ENCODE assay signal across 21 cellular contexts in genomic region chr1:201371841-201372240, GRCh38. TPM values are rescaled to one million over a fixed set of nuclear protein-coding genes. Genes with fewer than 3 reads are reported as not detected.
A peak's percentile ranks its signal among the peaks of the same experiment; 100 is the strongest.
DNase-seq lines count a peak whose midpoint lies in the region; ATAC-seq, FAIRE-seq and TF ChIP-seq lines count a peak whose summit lies in the region.
"Had no signal": no experiment of that assay in that cellular context is flagged by ENCODE, and none has a peak within 500 bp of the region (broad histone marks: within the 10 kb centered on the region; RNA-seq: fewer than 3 reads in every experiment).

No MANE protein-coding gene starts in this region.

- TF ChIP-seq RAD21 in H1 (IDR thresholded peaks at IDR 0.05 in 1 of 2, conservative IDR thresholded peaks at IDR 0.05 in 1 of 2; ENCODE audit: low read depth in 2 of 2, low read length in 2 of 2): no peak

- no TSS peak for BruUV-seq in PC-9 (replicated peaks; lab: Mats Ljungman, UMichigan)

- no peak for ATAC-seq in GM21390 (IDR thresholded peaks at IDR 0.05; ENCODE audit: unreplicated experiment)

- no peak overlapping the region for H3K27ac ChIP-seq in BLaER1
- H3K27ac ChIP-seq in BLaER1 treated with 17β-estradiol and CSF1 and Interleukin-3, amounts not matched to agents 10 nM and 100 nM: no peak overlapping the region
- no peak overlapping the region for H3K27ac ChIP-seq in H1 (ENCODE audit: low read depth, low read length)
- H3K27ac ChIP-seq in neuronal stem cell (replicated peaks; ENCODE audit: low read length): no peak overlapping the region
- H3K27ac ChIP-seq in PC-9: no peak overlapping the region
- H3K27ac ChIP-seq: Peyer's patch, SJSA1 had no signal

- WGBS in H1 (ENCODE audit: extremely low coverage in 1 of 2, insufficient coverage in 1 of 2, insufficient read length in 1 of 2, insufficient replicate concordance in 2 of 2, low coverage in 1 of 2, low lambda C conversion rate in 2 of 2, missing lambda C conversion rate in 1 of 2), 2 experiments: 68% methylated on average over 6 of the region's 6 CpGs; no CpG with 5 or more reads in 1 of the 2 experiments
- WGBS in neuronal stem cell (ENCODE audit: extremely low coverage in 2 of 2, insufficient read length in 2 of 2, insufficient replicate concordance in 1 of 2), 2 donors: no CpG with 5 or more reads among the region's 6 CpGs

- no peaks in the 10 kb centered on the region; the same call in 1 of the 2 replicates for H3K79me1 ChIP-seq in H1 (ENCODE audit: low read depth, low read length)
- peaks cover 2% of the 10 kb centered on the region for H3K79me1 ChIP-seq in neuronal stem cell (ENCODE audit: low read depth, low read length)

- intact Hi-C loops in PC-9 (cut with micrococcal nuclease; ENCODE audit: unreplicated experiment): no loop called here

- no peak overlapping the region; the same call in 1 of the 2 replicates for H2AK5ac ChIP-seq in H1 (ENCODE audit: low read depth, low read length)
- peak overlapping the region; percentile 42 for H2AK5ac ChIP-seq in neuronal stem cell (ENCODE audit: low read depth, low read length)

- H2BK120ac ChIP-seq in H1 (replicated peaks; ENCODE audit: low read depth, low read length) (no peak overlapping the region), neuronal stem cell (ENCODE audit: low read depth, low read length) (no peak overlapping the region)

- TF ChIP-seq EP300 in H1 (IDR thresholded peaks at IDR 0.05; ENCODE audit: borderline replicate concordance in 1 of 2, low read depth in 2 of 2, low read length in 2 of 2): no peak

- no peak overlapping the region for H4K5ac ChIP-seq in H1 (ENCODE audit: insufficient read length, low read depth, low read length)

- peak overlapping the region; percentile 83; the same call in 1 of the 2 replicates for H2BK20ac ChIP-seq in H1 (ENCODE audit: low read length)

- H3K4ac ChIP-seq in H1 (replicated peaks; ENCODE audit: insufficient read length, low read depth, low read length) (no peak overlapping the region), neuronal stem cell (ENCODE audit: low read length) (no peak overlapping the region)

- H2BK15ac ChIP-seq in H1 (ENCODE audit: low read length) (peak overlapping the region; percentile 98), neuronal stem cell (ENCODE audit: low read length) (no peak overlapping the region)

- H2AFZ ChIP-seq in H1 (ENCODE audit: low read length) (no peak overlapping the region), neuronal stem cell (ENCODE audit: low read length) (no peak overlapping the region), PC-9 (no peak overlapping the region)

- no peaks in the 10 kb centered on the region for H3K9me2 ChIP-seq in PC-9 (ENCODE audit: insufficient read depth)

- H3K18ac ChIP-seq in H1 (ENCODE audit: extremely low read depth, low read length) (peak overlapping the region; percentile 71), neuronal stem cell (ENCODE audit: low read length) (peak overlapping the region; percentile 82)

- H3K4me2 ChIP-seq in BLaER1 (peak overlapping the region; percentile 95), H1 (ENCODE audit: insufficient read depth in 1 of 2, low read depth in 2 of 2, low read length in 2 of 2) (no peak overlapping the region), neuronal stem cell (ENCODE audit: insufficient read depth, low read length, poor library complexity, severe bottlenecking) (no peak overlapping the region), PC-9 (no peak overlapping the region)
- H3K4me2 ChIP-seq in BLaER1 treated with 17β-estradiol and CSF1 and Interleukin-3, amounts not matched to agents 10 nM and 100 nM: peak overlapping the region in 7 of 11 experiments; percentile 19 to 97 (median 90); a peak in 13 of 22 replicates

- H3K23me2 ChIP-seq in H1 (ENCODE audit: low read depth, low read length): peaks cover 2% of the 10 kb centered on the region; the same call in 1 of the 2 replicates

- no peak overlapping the region for H3K14ac ChIP-seq in H1 (ENCODE audit: insufficient read length)
- no peak overlapping the region for H3K14ac ChIP-seq in neuronal stem cell (ENCODE audit: low read length)

- H3K27me3 ChIP-seq in BLaER1: no peaks in the 10 kb centered on the region
- H3K27me3 ChIP-seq in BLaER1 treated with 17β-estradiol and CSF1 and Interleukin-3, amounts not matched to agents 10 nM and 100 nM: no peaks in the 10 kb centered on the region
- no peaks in the 10 kb centered on the region for H3K27me3 ChIP-seq in H1 (replicated peaks in 1 of 4; ENCODE audit: control insufficient read depth in 3 of 4, extremely low read depth in 1 of 4, insufficient read depth in 3 of 4, low read length in 3 of 4)
- H3K27me3 ChIP-seq in neuronal stem cell (ENCODE audit: control insufficient read depth in 3 of 3, insufficient read depth in 3 of 3, low read depth in 1 of 3, low read length in 3 of 3): peaks cover 0 to 45% (median 0%) of the 10 kb centered on the region in 3 experiments
- H3K27me3 ChIP-seq in PC-9 (ENCODE audit: insufficient read depth, low read depth): peaks cover 86% of the 10 kb centered on the region
- H3K27me3 ChIP-seq: Peyer's patch had no signal

- H3K9ac ChIP-seq in BLaER1 (no peak overlapping the region), H1 (replicated peaks in 1 of 4; ENCODE audit: extremely low read depth in 1 of 4, low read depth in 3 of 4, low read length in 3 of 4) (no peak overlapping the region), neuronal stem cell (ENCODE audit: low read depth, low read length, poor library complexity) (no peak overlapping the region)
- H3K9ac ChIP-seq in BLaER1 treated with 17β-estradiol and CSF1 and Interleukin-3, amounts not matched to agents 10 nM and 100 nM: no peak overlapping the region

- H3F3A ChIP-seq in PC-9 (ENCODE audit: insufficient read depth, low read depth): no peaks in the 10 kb centered on the region

- H3K9me3 ChIP-seq in BLaER1 (no peaks in the 10 kb centered on the region), H1 (ENCODE audit: insufficient read depth in 2 of 2, low read depth in 1 of 2, low read length in 1 of 2) (no peaks in the 10 kb centered on the region), neuronal stem cell (replicated peaks in 1 of 2; ENCODE audit: control insufficient read depth in 2 of 2, insufficient read depth in 1 of 2, low read depth in 1 of 2, low read length in 2 of 2) (no peaks in the 10 kb centered on the region), PC-9 (ENCODE audit: insufficient read depth, low read depth) (no peaks in the 10 kb centered on the region)
- no peaks in the 10 kb centered on the region for H3K9me3 ChIP-seq in BLaER1 treated with 17β-estradiol and CSF1 and Interleukin-3, amounts not matched to agents 10 nM and 100 nM (replicated peaks in 1 of 11)
- H3K9me3 ChIP-seq: Peyer's patch, SJSA1 had no signal

- no peaks in the 10 kb centered on the region for H4K20me1 ChIP-seq in BLaER1
- peaks cover 0 to 4% (median 0%) of the 10 kb centered on the region in 11 experiments; a peak in 1 of 22 replicates for H4K20me1 ChIP-seq in BLaER1 treated with 17β-estradiol and CSF1 and Interleukin-3, amounts not matched to agents 10 nM and 100 nM
- no peaks in the 10 kb centered on the region for H4K20me1 ChIP-seq in H1 (replicated peaks in 1 of 2; ENCODE audit: control insufficient read depth in 1 of 2, insufficient read depth in 2 of 2, low read length in 2 of 2)
- no peaks in the 10 kb centered on the region for H4K20me1 ChIP-seq in PC-9 (ENCODE audit: insufficient read depth)

- POLR2A ChIA-PET in H1 (lab: Charles Lee; ENCODE audit: partially characterized antibody): interaction anchor here (0.8 to 6.5 kb wide), 4 partner anchors 9 to 109 kb away, joined by 3 to 49 read pairs (median 5); no protein-coding TSS in a partner anchor
- POLR2A ChIA-PET in PC-9 (lab: Charles Lee; ENCODE audit: unreplicated experiment): interaction anchor here (0.8 kb wide), 1 partner anchor 17 kb away, joined by 3 read pairs; no protein-coding TSS in a partner anchor

- H3K23ac ChIP-seq in H1 (ENCODE audit: insufficient read length) (no peak overlapping the region), neuronal stem cell (ENCODE audit: low read depth, low read length, poor library complexity) (peak overlapping the region; percentile 45)

- H2BK5ac ChIP-seq in H1 (ENCODE audit: low read depth, low read length) (peak overlapping the region; percentile 32; the same call in 1 of the 2 replicates), neuronal stem cell (ENCODE audit: low read length) (no peak overlapping the region)

- DNase-seq in H1 (ENCODE audit: low read depth in 1 of 2, low spot score in 2 of 2) (no peak), neuronal stem cell (ENCODE audit: low spot score) (no peak), NCI-H187 (lab: John Stamatoyannopoulos, UW) (no peak), PC-9 (no peak)
- DNase-seq: CD4-positive, alpha-beta memory T cell; DMS53; GF-D8; H7; IMR-90; NCI-H1105 treated with DMSO at 0.1 percent for 48 hours; NCI-H2081; NCI-H2171; NCI-H345; NCI-H524; NCI-H82; Peyer's patch had no signal

- FAIRE-seq in H1 (lab: Jason Lieb, UNC): no peak

- no peak for TF ChIP-seq CTCF in H1 (IDR thresholded peaks at IDR 0.05; ENCODE audit: control extremely low read depth in 1 of 3, insufficient read depth in 1 of 3, low read depth in 1 of 3, low read length in 3 of 3)
- no peak for TF ChIP-seq CTCF in PC-9 (conservative IDR thresholded peaks at IDR 0.05)

- H3K36me3 ChIP-seq in BLaER1 (no peaks in the 10 kb centered on the region), H1 (ENCODE audit: control insufficient read depth in 2 of 4, insufficient read depth in 4 of 4, low read length in 3 of 4) (no peaks in the 10 kb centered on the region), neuronal stem cell (replicated peaks in 1 of 2; ENCODE audit: control insufficient read depth in 2 of 2, insufficient read depth in 2 of 2, low read length in 2 of 2) (no peaks in the 10 kb centered on the region), PC-9 (ENCODE audit: low read depth) (no peaks in the 10 kb centered on the region)
- no peaks in the 10 kb centered on the region for H3K36me3 ChIP-seq in BLaER1 treated with 17β-estradiol and CSF1 and Interleukin-3, amounts not matched to agents 10 nM and 100 nM
- H3K36me3 ChIP-seq: Peyer's patch, SJSA1 had no signal

- H3K4me3 ChIP-seq in BLaER1 (no peak overlapping the region), H1 (ENCODE audit: extremely low read depth in 1 of 4, insufficient read depth in 2 of 4, low read depth in 3 of 4, low read length in 4 of 4) (no peak overlapping the region), neuronal stem cell (ENCODE audit: low read length in 2 of 2) (no peak overlapping the region), PC-9 (no peak overlapping the region)
- H3K4me3 ChIP-seq in BLaER1 treated with 17β-estradiol and CSF1 and Interleukin-3, amounts not matched to agents 10 nM and 100 nM: no peak overlapping the region
- H3K4me3 ChIP-seq: Peyer's patch, SJSA1 had no signal

- H3K4me1 ChIP-seq in BLaER1: peaks cover 62% of the 10 kb centered on the region
- peaks cover 10 to 65% (median 50%) of the 10 kb centered on the region in 10 experiments; a peak in 18 of 20 replicates for H3K4me1 ChIP-seq in BLaER1 treated with 17β-estradiol and CSF1 and Interleukin-3, amounts not matched to agents 10 nM and 100 nM
- peaks cover 9 to 25% (median 19%) of the 10 kb centered on the region in 4 experiments for H3K4me1 ChIP-seq in H1 (replicated peaks in 1 of 4; ENCODE audit: control insufficient read depth in 3 of 4, insufficient read depth in 4 of 4, low read length in 3 of 4)
- peaks cover 0 to 35% of the 10 kb centered on the region in 2 donors for H3K4me1 ChIP-seq in neuronal stem cell (ENCODE audit: control insufficient read depth in 2 of 2, insufficient read depth in 1 of 2, low read depth in 1 of 2, low read length in 2 of 2)
- H3K4me1 ChIP-seq in PC-9 (replicated peaks; ENCODE audit: insufficient read depth): 0 out of 2 replicates have a peak, but pooled peaks cover 7% of the 10 kb centered on the region
- H3K4me1 ChIP-seq: Peyer's patch, SJSA1 had no signal

- H3K56ac ChIP-seq in H1 (replicated peaks; ENCODE audit: insufficient read length, low read depth, low read length): no peak overlapping the region

- CTCF ChIA-PET in H1 (lab: Charles Lee; ENCODE audit: partially characterized antibody) (interaction anchor here (0.6 to 17.6 kb wide), 11 partner anchors 10 to 421 kb away, joined by 3 to 371 read pairs (median 5); partner anchors contain the start of gene LAD1), PC-9 (lab: Charles Lee) (interaction anchor here (0.6 kb wide), 1 partner anchor 9 kb away, joined by 7 read pairs; no protein-coding TSS in a partner anchor)

- no peak for TF ChIP-seq POLR2A in H1 (IDR thresholded peaks at IDR 0.05; ENCODE audit: control extremely low read depth in 1 of 2, low read depth in 2 of 2, low read length in 2 of 2)

- peak overlapping the region; percentile 85; the same call in 1 of the 2 replicates for H2BK12ac ChIP-seq in H1 (ENCODE audit: low read depth, low read length)
- H2BK12ac ChIP-seq in neuronal stem cell (ENCODE audit: low read length): peak overlapping the region; percentile 31

- H4K91ac ChIP-seq in H1 (replicated peaks; ENCODE audit: insufficient read length, low read length) (no peak overlapping the region), neuronal stem cell (ENCODE audit: low read depth, low read length, poor library complexity) (peak overlapping the region; percentile 4)

- no peaks in the 10 kb centered on the region for H3K79me2 ChIP-seq in H1 (ENCODE audit: control insufficient read depth in 1 of 2, insufficient read depth in 2 of 2, low read length in 2 of 2)
- H3K79me2 ChIP-seq in PC-9 (ENCODE audit: low read depth): no peaks in the 10 kb centered on the region

- H4K8ac ChIP-seq in H1 (ENCODE audit: extremely low read depth, insufficient read depth, low read length) (no peak overlapping the region), neuronal stem cell (ENCODE audit: low read depth, low read length) (no peak overlapping the region)

RNA-seq across cellular contexts. Expression of gene TNNT2, which starts 5.6 kb away (rescaled TPM):
- 21.0 and 22.6 TPM in 2 replicates for total RNA-seq in H1 (2021; fragmentation: NEBNext Ultra II Directional; extraction: Animal tissue kit (Norgen Biotek cat#: 25700))
- polyA plus RNA-seq in H1 (2011; rRNA removed): 3.1 and 5.3 TPM in 2 replicates
- polyA plus RNA-seq in H1 (2011; cell fraction: cytosol; rRNA removed): 13.9 TPM
- 21.3 TPM for polyA plus RNA-seq in H1 (2011; cell fraction: nucleus; rRNA removed)
- 14.8 to 17.7 TPM (median 16.7 TPM) in 4 replicates for polyA plus RNA-seq in H1 (2012, experiment 1 of 2)
- polyA plus RNA-seq in H1 (2012, experiment 2 of 2): 4.4 TPM
- polyA plus RNA-seq in H1 (2013, experiment 1 of 2): 15.5 TPM
- polyA plus RNA-seq in H1 (2013, experiment 2 of 2): 14.1 TPM
- polyA minus RNA-seq in H1 (2011; rRNA and poly(A)+ RNA removed): 5.8 and 8.4 TPM in 2 replicates
- polyA minus RNA-seq in H1 (2011; cell fraction: cytosol; rRNA and poly(A)+ RNA removed): 7.2 TPM
- polyA minus RNA-seq in H1 (2011; cell fraction: nucleus; rRNA and poly(A)+ RNA removed): 13.0 TPM
- polyA plus RNA-seq in neuronal stem cell (2013, experiment 1 of 2): 8.6 TPM
- 10.2 TPM for polyA plus RNA-seq in neuronal stem cell (2013, experiment 2 of 2)
- 4.8 and 6.4 TPM in 2 replicates for total RNA-seq in PC-9 (2021)
- total RNA-seq: CD4-positive, alpha-beta memory T cell; SJSA1 had no signal
- polyA plus RNA-seq: BJ; CD4-positive, alpha-beta memory T cell had no signal

RNA-seq across cellular contexts. Expression of gene LAD1, which starts 27.3 kb away (rescaled TPM):
- total RNA-seq in H1 (2021; fragmentation: NEBNext Ultra II Directional; extraction: Animal tissue kit (Norgen Biotek cat#: 25700)): 30.5 and 32.8 TPM in 2 replicates
- polyA plus RNA-seq in H1 (2011; rRNA removed): 9.3 and 12.4 TPM in 2 replicates
- 9.9 TPM for polyA plus RNA-seq in H1 (2011; cell fraction: cytosol; rRNA removed)
- 16.3 TPM for polyA plus RNA-seq in H1 (2011; cell fraction: nucleus; rRNA removed)
- polyA plus RNA-seq in H1 (2012, experiment 1 of 2): 17.1 to 22.3 TPM (median 20.0 TPM) in 4 replicates
- polyA plus RNA-seq in H1 (2012, experiment 2 of 2): 21.6 TPM
- 20.5 TPM for polyA plus RNA-seq in H1 (2013, experiment 1 of 2)
- polyA plus RNA-seq in H1 (2013, experiment 2 of 2): 20.2 TPM
- 7.7 and 10.7 TPM in 2 replicates for polyA minus RNA-seq in H1 (2011; rRNA and poly(A)+ RNA removed)
- 8.4 TPM for polyA minus RNA-seq in H1 (2011; cell fraction: cytosol; rRNA and poly(A)+ RNA removed)
- polyA minus RNA-seq in H1 (2011; cell fraction: nucleus; rRNA and poly(A)+ RNA removed): 13.1 TPM
- polyA plus RNA-seq in neuronal stem cell (2013, experiment 1 of 2): 0.86 TPM
- polyA plus RNA-seq in neuronal stem cell (2013, experiment 2 of 2): 0.86 TPM
- total RNA-seq in PC-9 (2021): 54.7 and 61.6 TPM in 2 replicates
- total RNA-seq: SJSA1 had no signal
- polyA plus RNA-seq: BJ; CD4-positive, alpha-beta memory T cell had no signal

RNA-seq across cellular contexts. Expression of gene TNNI1, which starts 49.7 kb away (rescaled TPM):
- total RNA-seq in H1 (2021; fragmentation: NEBNext Ultra II Directional; extraction: Animal tissue kit (Norgen Biotek cat#: 25700)): 0.29 and 0.50 TPM in 2 replicates
- 0.46 and 1.0 TPM in 2 replicates for polyA plus RNA-seq in H1 (2011; rRNA removed)
- 1.5 TPM for polyA plus RNA-seq in H1 (2011; cell fraction: cytosol; rRNA removed)
- 0.81 TPM for polyA plus RNA-seq in H1 (2011; cell fraction: nucleus; rRNA removed)
- polyA plus RNA-seq in H1 (2012, experiment 1 of 2): 0.54 to 1.4 TPM (median 1.1 TPM) in 4 replicates
- 0.97 TPM for polyA plus RNA-seq in H1 (2012, experiment 2 of 2)
- polyA plus RNA-seq in H1 (2013, experiment 1 of 2): 0.18 TPM
- polyA plus RNA-seq in H1 (2013, experiment 2 of 2): 0.20 TPM
- polyA minus RNA-seq in H1 (2011; rRNA and poly(A)+ RNA removed): 0.28 and 0.34 TPM in 2 replicates
- polyA minus RNA-seq in H1 (2011; cell fraction: cytosol; rRNA and poly(A)+ RNA removed): not detected
- polyA minus RNA-seq in H1 (2011; cell fraction: nucleus; rRNA and poly(A)+ RNA removed): not detected
- polyA plus RNA-seq in neuronal stem cell (2013, experiment 1 of 2): 3.6 TPM
- 3.4 TPM for polyA plus RNA-seq in neuronal stem cell (2013, experiment 2 of 2)
- not detected in 2 replicates for total RNA-seq in PC-9 (2021)
- total RNA-seq: CD4-positive, alpha-beta memory T cell; IMR-90; SJSA1 had no signal
- polyA plus RNA-seq: CD4-positive, alpha-beta memory T cell; IMR-90 had no signal

Comparison
In these comparisons a context has a peak if more than half of its experiments do, and no peak if none do; other contexts are left out.
1. H3K4me2 ChIP-seq: peak in BLaER1 (single experiment) and BLaER1 treated with 17β-estradiol and CSF1 and Interleukin-3, amounts not matched to agents 10 nM and 100 nM (7 of 11); none in H1 (0 of 2), neuronal stem cell (single experiment) and PC-9 (single experiment).